18 cellular contexts compared by ENCODE assay signal in the genomic region with DNA sequence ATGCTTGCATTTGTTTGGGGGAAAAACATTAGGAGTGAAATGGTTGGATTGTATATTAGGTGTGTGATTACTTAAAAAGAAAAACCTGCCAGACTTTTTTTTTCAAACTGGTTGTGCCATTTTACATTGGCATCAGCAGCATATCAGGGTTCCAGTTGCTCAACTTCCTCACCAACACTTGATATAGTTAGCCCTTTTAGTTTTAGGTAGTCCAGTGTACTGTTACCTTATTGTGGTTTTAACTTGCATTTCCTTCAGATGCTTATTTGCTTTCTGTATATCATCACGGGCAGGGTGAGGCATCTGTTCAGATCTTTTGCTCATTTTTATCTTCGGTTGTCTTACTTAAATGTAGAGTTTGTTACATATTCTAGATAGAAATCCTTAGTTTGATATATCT. TPM values are rescaled to one million over a fixed set of nuclear protein-coding genes. Genes with fewer than 3 reads are reported as not detected.
DNase-seq lines count a peak whose midpoint lies in the region; ATAC-seq and TF ChIP-seq lines count a peak whose summit lies in the region.
"Had no signal": no experiment of that assay in that cellular context is flagged by ENCODE, and none has a peak within 500 bp of the region (broad histone marks: within the 10 kb centered on the region; RNA-seq: fewer than 3 reads in every experiment).

No MANE protein-coding gene starts in this region.

- H3K79me2 ChIP-seq in PC-9 (ENCODE audit: low read depth) = peaks cover 75% of the 10 kb centered on the region

- POLR2A ChIA-PET in PC-9 (lab: Charles Lee; ENCODE audit: unreplicated experiment) = no interaction called here

- no peaks in the 10 kb centered on the region for H3F3A ChIP-seq in PC-9 (ENCODE audit: insufficient read depth, low read depth)

- H3K36me3 ChIP-seq in PC-9 (ENCODE audit: low read depth) (0 out of 2 replicates have a peak, but pooled peaks cover 14% of the 10 kb centered on the region), brain microvascular endothelial cell (replicated peaks) (no peaks in the 10 kb centered on the region)

- H3K27ac Mint-ChIP-seq in activated naive CD4-positive, alpha-beta T cell treated with anti-CD3 and anti-CD28 coated beads, Interleukin-2, amount 50 U/mL, for 24 hours = no peak overlapping the region
- no peak overlapping the region for H3K27ac Mint-ChIP-seq in activated naive CD4-positive, alpha-beta T cell treated with anti-CD3 and anti-CD28 coated beads for 36 hours
- H3K27ac Mint-ChIP-seq in glutamatergic neuron (ENCODE audit: unreplicated experiment) (no peak overlapping the region), progenitor cell of endocrine pancreas (no peak overlapping the region)
- H3K27ac Mint-ChIP-seq: activated CD4-positive, alpha-beta T cell treated with anti-CD3 and anti-CD28 coated beads, Interleukin-2, amount 10 ng/mL, durations not matched to agents 24 days and 14 days; activated naive CD8-positive, alpha-beta T cell treated with anti-CD3 and anti-CD28 coated beads, Interleukin-2, amount 10 ng/mL, durations not matched to agents 7 days and 5 days; dendritic cell treated with granulocyte-macrophage colony-stimulating factor and Interleukin-4, amounts not matched to agents 40 ng/mL and 50 ng/mL, for 4 days had no signal

- peaks cover 61% of the 10 kb centered on the region for H3K4me1 Mint-ChIP-seq in activated naive CD4-positive, alpha-beta T cell treated with anti-CD3 and anti-CD28 coated beads, Interleukin-2, amount 50 U/mL, for 24 hours
- peaks cover 69% of the 10 kb centered on the region for H3K4me1 Mint-ChIP-seq in activated naive CD4-positive, alpha-beta T cell treated with anti-CD3 and anti-CD28 coated beads for 36 hours (ENCODE audit: low read depth)
- H3K4me1 Mint-ChIP-seq in glutamatergic neuron (ENCODE audit: low read depth, unreplicated experiment) = peaks cover 20% of the 10 kb centered on the region
- H3K4me1 Mint-ChIP-seq in progenitor cell of endocrine pancreas (ENCODE audit: low read depth) = peaks cover 38% of the 10 kb centered on the region

- DNase-seq in activated naive CD4-positive, alpha-beta T cell treated with anti-CD3 and anti-CD28 coated beads for 36 hours = no peak
- no peak for DNase-seq in PC-9
- no peak for DNase-seq in glutamatergic neuron
- no peak for DNase-seq in progenitor cell of endocrine pancreas (ENCODE audit: low spot score, unreplicated experiment)
- DNase-seq in SKM-1 treated with dmso at 0.1 percent for 144 hours (lab: John Stamatoyannopoulos, UW; ENCODE audit: unreplicated experiment) = no peak
- DNase-seq in brain microvascular endothelial cell = no peak
- DNase-seq: activated CD4-positive, alpha-beta T cell treated with anti-CD3 and anti-CD28 coated beads, Interleukin-2, amount 10 ng/mL, durations not matched to agents 24 days and 14 days; activated naive CD8-positive, alpha-beta T cell treated with anti-CD3 and anti-CD28 coated beads, Interleukin-2, amount 10 ng/mL, durations not matched to agents 7 days and 5 days; C1 segment of cervical spinal cord; kidney; NCI-H1417; NCI-H2107; NCI-H524; stimulated activated CD4-positive, alpha-beta T cell treated with anti-CD3 and anti-CD28 coated beads, Interleukin-2, amount 100 ng/mL, for 24 hours had no signal

- H3K4me2 ChIP-seq in PC-9 = peak overlapping the region; percentile 28
- H3K4me2 ChIP-seq: hepatocyte had no signal

- H3K36me3 Mint-ChIP-seq in activated naive CD4-positive, alpha-beta T cell treated with anti-CD3 and anti-CD28 coated beads, Interleukin-2, amount 50 U/mL, for 24 hours = peaks cover 29% of the 10 kb centered on the region
- H3K36me3 Mint-ChIP-seq in activated naive CD4-positive, alpha-beta T cell treated with anti-CD3 and anti-CD28 coated beads for 36 hours (ENCODE audit: low read depth) = peaks cover 43% of the 10 kb centered on the region
- no peaks in the 10 kb centered on the region for H3K36me3 Mint-ChIP-seq in glutamatergic neuron (ENCODE audit: unreplicated experiment)
- peaks cover 17% of the 10 kb centered on the region for H3K36me3 Mint-ChIP-seq in progenitor cell of endocrine pancreas (ENCODE audit: insufficient read depth)

- H3K4me3 ChIP-seq in PC-9 (no peak overlapping the region), brain microvascular endothelial cell (ENCODE audit: low read depth, low read length) (no peak overlapping the region)
- H3K4me3 ChIP-seq: hepatocyte had no signal

- H3K27me3 Mint-ChIP-seq in activated naive CD4-positive, alpha-beta T cell treated with anti-CD3 and anti-CD28 coated beads, Interleukin-2, amount 50 U/mL, for 24 hours = no peaks in the 10 kb centered on the region
- H3K27me3 Mint-ChIP-seq in activated naive CD4-positive, alpha-beta T cell treated with anti-CD3 and anti-CD28 coated beads for 36 hours (ENCODE audit: low read depth) = no peaks in the 10 kb centered on the region
- H3K27me3 Mint-ChIP-seq in glutamatergic neuron (ENCODE audit: unreplicated experiment) (peaks cover 3% of the 10 kb centered on the region), progenitor cell of endocrine pancreas (no peaks in the 10 kb centered on the region)
- H3K27me3 Mint-ChIP-seq: activated CD4-positive, alpha-beta T cell treated with anti-CD3 and anti-CD28 coated beads, Interleukin-2, amount 10 ng/mL, durations not matched to agents 24 days and 14 days; activated naive CD8-positive, alpha-beta T cell treated with anti-CD3 and anti-CD28 coated beads, Interleukin-2, amount 10 ng/mL, durations not matched to agents 7 days and 5 days; dendritic cell treated with granulocyte-macrophage colony-stimulating factor and Interleukin-4, amounts not matched to agents 40 ng/mL and 50 ng/mL, for 4 days had no signal

- H3K27ac ChIP-seq in PC-9 (no peak overlapping the region), brain microvascular endothelial cell (no peak overlapping the region)
- H3K27ac ChIP-seq: hepatocyte had no signal

- H3K27me3 ChIP-seq in PC-9 (ENCODE audit: insufficient read depth, low read depth) (no peaks in the 10 kb centered on the region), brain microvascular endothelial cell (replicated peaks) (no peaks in the 10 kb centered on the region)
- H3K27me3 ChIP-seq: hepatocyte had no signal

- peaks cover 22% of the 10 kb centered on the region for H3K4me1 ChIP-seq in PC-9 (replicated peaks; ENCODE audit: insufficient read depth)

- H4K20me1 ChIP-seq in PC-9 (ENCODE audit: insufficient read depth) = peaks cover 68% of the 10 kb centered on the region

- H3K4me3 Mint-ChIP-seq in activated naive CD4-positive, alpha-beta T cell treated with anti-CD3 and anti-CD28 coated beads, Interleukin-2, amount 50 U/mL, for 24 hours = peak overlapping the region; percentile 74
- no peak overlapping the region for H3K4me3 Mint-ChIP-seq in activated naive CD4-positive, alpha-beta T cell treated with anti-CD3 and anti-CD28 coated beads for 36 hours
- H3K4me3 Mint-ChIP-seq in glutamatergic neuron (ENCODE audit: unreplicated experiment) (peak overlapping the region; percentile 36), progenitor cell of endocrine pancreas (ENCODE audit: low read depth) (peak overlapping the region; percentile 13)
- H3K4me3 Mint-ChIP-seq: activated CD4-positive, alpha-beta T cell treated with anti-CD3 and anti-CD28 coated beads, Interleukin-2, amount 10 ng/mL, durations not matched to agents 24 days and 14 days; activated naive CD8-positive, alpha-beta T cell treated with anti-CD3 and anti-CD28 coated beads, Interleukin-2, amount 10 ng/mL, durations not matched to agents 7 days and 5 days; dendritic cell treated with granulocyte-macrophage colony-stimulating factor and Interleukin-4, amounts not matched to agents 40 ng/mL and 50 ng/mL, for 4 days had no signal

- H3K9me3 Mint-ChIP-seq in activated naive CD4-positive, alpha-beta T cell treated with anti-CD3 and anti-CD28 coated beads, Interleukin-2, amount 50 U/mL, for 24 hours = no peaks in the 10 kb centered on the region
- no peaks in the 10 kb centered on the region for H3K9me3 Mint-ChIP-seq in activated naive CD4-positive, alpha-beta T cell treated with anti-CD3 and anti-CD28 coated beads for 36 hours
- H3K9me3 Mint-ChIP-seq in glutamatergic neuron (ENCODE audit: unreplicated experiment) (peaks cover 1% of the 10 kb centered on the region), progenitor cell of endocrine pancreas (ENCODE audit: low read depth) (no peaks in the 10 kb centered on the region)
- H3K9me3 Mint-ChIP-seq: dendritic cell treated with granulocyte-macrophage colony-stimulating factor and Interleukin-4, amounts not matched to agents 40 ng/mL and 50 ng/mL, for 4 days had no signal

- BruUV-seq in PC-9 (replicated peaks; lab: Mats Ljungman, UMichigan) = no TSS peak

- CTCF ChIA-PET in activated naive CD4-positive, alpha-beta T cell treated with anti-CD3 and anti-CD28 coated beads for 36 hours (lab: Charles Lee) = no interaction called here
- CTCF ChIA-PET in PC-9 (lab: Charles Lee) = no interaction called here

- ATAC-seq in GM21529 (IDR thresholded peaks at IDR 0.05; ENCODE audit: unreplicated experiment) = no peak

- no peaks in the 10 kb centered on the region for H3K9me2 ChIP-seq in PC-9 (ENCODE audit: insufficient read depth)

- in situ Hi-C loops in brain microvascular endothelial cell (cut with HindIII; ENCODE audit: low pct_ligation_motif_present, low sequenced_read_pairs) = no loop called here

- H3K9me3 ChIP-seq in PC-9 (ENCODE audit: insufficient read depth, low read depth) = no peaks in the 10 kb centered on the region

- H2AFZ ChIP-seq in PC-9 = no peak overlapping the region
- H2AFZ ChIP-seq: hepatocyte had no signal

- TF ChIP-seq CTCF in PC-9 (conservative IDR thresholded peaks at IDR 0.05) (no peak), glutamatergic neuron (IDR thresholded peaks at IDR 0.05; ENCODE audit: partially characterized antibody, unreplicated experiment) (no peak), progenitor cell of endocrine pancreas (IDR thresholded peaks at IDR 0.05; ENCODE audit: unreplicated experiment) (no peak), brain microvascular endothelial cell (IDR thresholded peaks at IDR 0.05; ENCODE audit: low read depth, low read length, missing control alignments) (no peak)

- intact Hi-C loops in activated naive CD4-positive, alpha-beta T cell treated with anti-CD3 and anti-CD28 coated beads for 36 hours (cut with micrococcal nuclease) = loop anchor here (10.0 kb wide), 1 partner anchor 854 kb away; no protein-coding TSS in a partner anchor
- intact Hi-C loops in PC-9 (cut with micrococcal nuclease; ENCODE audit: unreplicated experiment) = no loop called here

RNA-seq across cellular contexts. Expression of a gene that starts 5.2 kb away (rescaled TPM):
- total RNA-seq in activated naive CD4-positive, alpha-beta T cell treated with anti-CD3 and anti-CD28 coated beads for 36 hours = 10 to 100 TPM; 76.5 to 81.9 TPM
- 70.4 and 78.3 TPM in 2 replicates for total RNA-seq in PC-9 (2021)
- 86.2 TPM for total RNA-seq in glutamatergic neuron (ENCODE audit: unreplicated experiment)
- total RNA-seq in progenitor cell of endocrine pancreas = 90.2 and 91.0 TPM in 2 replicates
